11 cellular contexts compared by ENCODE assay signal in the genomic region with DNA sequence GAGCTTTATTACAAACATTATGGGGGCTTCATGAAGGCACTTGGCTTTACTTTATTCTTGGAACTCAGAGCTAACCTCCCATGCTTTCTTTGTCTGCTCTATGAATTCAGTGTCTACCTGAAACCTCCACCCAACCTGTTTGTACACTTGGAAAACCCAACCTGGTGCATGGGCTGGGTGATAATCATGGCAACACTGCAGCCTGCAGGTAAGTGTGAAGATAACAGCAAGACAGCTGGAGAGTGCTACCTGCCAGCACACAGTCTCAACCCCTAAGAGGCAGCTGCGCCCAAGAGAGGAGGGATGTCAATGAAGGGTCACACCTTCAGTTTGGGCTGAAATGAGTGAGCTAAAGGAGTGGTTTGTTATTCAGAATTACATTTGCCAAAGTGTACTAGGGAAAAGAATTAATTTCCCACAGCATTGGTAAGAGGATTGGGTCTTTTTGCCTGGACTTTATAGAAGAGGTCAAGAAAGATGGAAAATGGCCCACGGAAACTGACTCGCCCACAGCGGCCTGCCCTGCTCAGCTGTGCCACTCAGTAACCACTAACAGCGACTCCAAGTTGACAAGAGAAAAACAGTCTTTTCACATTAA. TPM values are rescaled to one million over a fixed set of nuclear protein-coding genes. Genes with fewer than 3 reads are reported as not detected.
DNase-seq lines count a peak whose midpoint lies in the region; ATAC-seq and TF ChIP-seq lines count a peak whose summit lies in the region.
"Had no signal": no experiment of that assay in that cellular context is flagged by ENCODE, and none has a peak within 500 bp of the region (broad histone marks: within the 10 kb centered on the region; RNA-seq: fewer than 3 reads in every experiment).

No MANE protein-coding gene starts in this region.

- H3K36me3 Mint-ChIP-seq in endodermal cell (ENCODE audit: low read depth): no peaks in the 10 kb centered on the region

- no peak overlapping the region for H3K4me3 Mint-ChIP-seq in endodermal cell

- H3K4me2 ChIP-seq in osteoblast (ENCODE audit: insufficient read depth, low read length): no peak overlapping the region

- peaks cover 9% of the 10 kb centered on the region for H3K9me3 Mint-ChIP-seq in endodermal cell

- no peak overlapping the region for H3K9ac ChIP-seq in endodermal cell (ENCODE audit: extremely low read depth, low read length, poor library complexity, severe bottlenecking)

- H3K9me3 ChIP-seq in endodermal cell (ENCODE audit: control insufficient read depth, low read length) (peaks cover 4% of the 10 kb centered on the region), osteoblast (ENCODE audit: low read depth, low read length) (no peaks in the 10 kb centered on the region)

- 70 to 85% methylated on average over 2 to 5 of the region's 5 CpGs for WGBS in endodermal cell (ENCODE audit: insufficient coverage in 1 of 2, insufficient read length in 1 of 2), 2 experiments

- H3K27ac Mint-ChIP-seq in endodermal cell: no peak overlapping the region

- H3K27ac ChIP-seq in endodermal cell (ENCODE audit: low read depth, low read length) (no peak overlapping the region), osteoblast (ENCODE audit: low read depth, low read length) (no peak overlapping the region)
- H3K27ac ChIP-seq: coronary artery had no signal

- H3K27me3 ChIP-seq in endodermal cell (ENCODE audit: control insufficient read depth, insufficient read depth, low read length, poor library complexity, severe bottlenecking) (no peaks in the 10 kb centered on the region), osteoblast (ENCODE audit: insufficient read depth, low read length) (peaks cover under 1% of the 10 kb centered on the region)

- TF ChIP-seq CTCF in GM12864 (IDR thresholded peaks at IDR 0.05; ENCODE audit: low read depth, low read length, missing control alignments) (peak; percentile 19), endodermal cell (conservative IDR thresholded peaks at IDR 0.05) (peak; percentile 81), osteoblast (IDR thresholded peaks at IDR 0.05; ENCODE audit: extremely low read depth, low read depth, low read length) (peak; percentile 8)

- H3K4me1 Mint-ChIP-seq in endodermal cell: peaks cover 31% of the 10 kb centered on the region

- no peaks in the 10 kb centered on the region for H3K27me3 Mint-ChIP-seq in endodermal cell (ENCODE audit: insufficient read depth)

- H3K4me3 ChIP-seq in GM12864 (ENCODE audit: low read depth, low read length): no peak overlapping the region
- H3K4me3 ChIP-seq in endodermal cell (ENCODE audit: low read length): no peak overlapping the region
- H3K4me3 ChIP-seq in osteoblast (ENCODE audit: insufficient read depth, low read length): no peak overlapping the region
- H3K4me3 ChIP-seq: coronary artery had no signal

- no peak for ATAC-seq in GM18870 (IDR thresholded peaks at IDR 0.05; ENCODE audit: unreplicated experiment)

- no peaks in the 10 kb centered on the region for H3K36me3 ChIP-seq in endodermal cell (ENCODE audit: control insufficient read depth, insufficient read depth, low read length)
- no peaks in the 10 kb centered on the region for H3K36me3 ChIP-seq in osteoblast (ENCODE audit: insufficient read depth, low read length)

- H3K4me1 ChIP-seq in endodermal cell (ENCODE audit: control insufficient read depth, insufficient read depth, low read length): peaks cover 9% of the 10 kb centered on the region
- H3K4me1 ChIP-seq in osteoblast (ENCODE audit: insufficient read depth, low read length): peaks cover 9% of the 10 kb centered on the region

- no peak for DNase-seq in GM12864 (ENCODE audit: low read depth)
- peak; percentile 39 for DNase-seq in NCI-H1105 treated with DMSO at 0.1 percent for 48 hours (lab: John Stamatoyannopoulos, UW)
- DNase-seq in endodermal cell: peak; percentile 86
- DNase-seq in osteoblast (ENCODE audit: insufficient read length, low spot score, missing footprints): no peak
- no peak for DNase-seq in NCI-H1436 (lab: John Stamatoyannopoulos, UW)
- DNase-seq in NK-92 treated with Interleukin-12 subunit alpha and Interleukin-12 subunit beta, amount 100 ng/mL, for 24 hours (lab: John Stamatoyannopoulos, UW): no peak
- DNase-seq in stimulated activated CD4-positive, alpha-beta T cell treated with anti-CD3 and anti-CD28 coated beads, Interleukin-4, amount 100 ng/mL, for 1 hour: no peak
- DNase-seq: activated CD8-positive, alpha-beta memory T cell treated with anti-CD3 and anti-CD28 coated beads for 24 hours had no signal

- H2AFZ ChIP-seq in osteoblast (ENCODE audit: low read length): no peak overlapping the region

- H4K20me1 ChIP-seq in osteoblast (ENCODE audit: insufficient read depth, low read length): no peaks in the 10 kb centered on the region

- H3K79me2 ChIP-seq in osteoblast (ENCODE audit: insufficient read depth, low read length): no peaks in the 10 kb centered on the region

RNA-seq across cellular contexts. Expression of gene FOXQ1, which starts 24.4 kb away (rescaled TPM):
- total RNA-seq in endodermal cell (10 to 100 TPM in 1 of 2 donors, 1 to 10 TPM in 1; 7.8 to 41.3 TPM), osteoblast (0.59 and 2.5 TPM in 2 replicates)
- 13.9 TPM for polyA plus RNA-seq in endodermal cell (2013, experiment 1 of 2)
- polyA plus RNA-seq in endodermal cell (2013, experiment 2 of 2): 19.2 TPM
- total RNA-seq: mesenteric fat pad had no signal

RNA-seq across cellular contexts. Expression of gene FOXF2, which starts 53.0 kb away (rescaled TPM):
- total RNA-seq in endodermal cell: under 1 TPM in 1 of 2 donors, not detected in 1; 0.11 TPM
- polyA plus RNA-seq in endodermal cell (2013, experiment 1 of 2): 0.43 TPM
- 0.46 TPM for polyA plus RNA-seq in endodermal cell (2013, experiment 2 of 2)
- total RNA-seq in osteoblast: 1.1 and 2.1 TPM in 2 replicates

Comparison
In these comparisons a context has a peak if more than half of its experiments do, and no peak if none do; other contexts are left out.
1. DNase-seq: peak in NCI-H1105 treated with DMSO at 0.1 percent for 48 hours (single experiment) and endodermal cell (single experiment); none in GM12864 (single experiment), osteoblast (single experiment), NCI-H1436 (single experiment), NK-92 treated with Interleukin-12 subunit alpha and Interleukin-12 subunit beta, amount 100 ng/mL, for 24 hours (single experiment) and stimulated activated CD4-positive, alpha-beta T cell treated with anti-CD3 and anti-CD28 coated beads, Interleukin-4, amount 100 ng/mL, for 1 hour (single experiment).
2. CTCF ChIP-seq: peak in every context shown above with its lines; median percentile 81 in endodermal cell; 19 in GM12864; 8 in osteoblast.